9 cellular contexts compared by ENCODE assay signal in genomic region chr1:182238421-182238820, GRCh38.
"Had no signal": no experiment of that assay in that cellular context is flagged by ENCODE, and none has a peak within 500 bp of the region (broad histone marks: within the 10 kb centered on the region; RNA-seq: fewer than 3 reads in every experiment).

No MANE protein-coding gene starts in this region.

- H3K36me3 ChIP-seq: HAP-1 had no signal

- H3K9me3 Mint-ChIP-seq: GM23338, H9, HFFc6 had no signal

- DNase-seq: GM23248, GOT3, H7, H9, HCEC 1CT, HFFc6 had no signal

- H3K4me3 ChIP-seq: GM23248, GM23338, HAP-1 had no signal

- H3K27ac ChIP-seq: GM23248 had no signal

- H3K9ac ChIP-seq: GM23248 had no signal

- H2AFZ ChIP-seq: GM23248, GM23338 had no signal

- H3K4me3 Mint-ChIP-seq: GM23338, H9, HFFc6 had no signal

- H3K4me1 ChIP-seq: HAP-1 had no signal

- H3K9me3 ChIP-seq: HAP-1 had no signal

- H3K27ac Mint-ChIP-seq: GM23338, H9, HFFc6 had no signal

- ATAC-seq: GM23338, HCT116 had no signal

- H3K4me2 ChIP-seq: GM23338 had no signal
